In genomic region chr7:73410541-73411131, GRCh38 we compare ENCODE assay signal across 9 cellular contexts. TPM values are rescaled to one million over a fixed set of nuclear protein-coding genes. Genes with fewer than 3 reads are reported as not detected.
DNase-seq lines count a peak whose midpoint lies in the region; ATAC-seq, FAIRE-seq and TF ChIP-seq lines count a peak whose summit lies in the region.
"Not testable (repeated sequence)": the region's sequence is repeated elsewhere in the genome, so short reads cannot be mapped to it uniquely, and the experiment has no call there.
"Had no signal": no experiment of that assay in that cellular context is flagged by ENCODE, and none has a peak within 500 bp of the region (broad histone marks: within the 10 kb centered on the region; RNA-seq: fewer than 3 reads in every experiment).

No MANE protein-coding gene starts in this region.

- H3K4me1 Mint-ChIP-seq in astrocyte (ENCODE audit: low read depth, unreplicated experiment); neural progenitor cell: not testable (repeated sequence)

- ATAC-seq in heart right ventricle (peak; percentile 73 to 93 (median 81)), left lobe of liver (peak; percentile 39)

- H3K36me3 Mint-ChIP-seq in astrocyte (ENCODE audit: low read depth, unreplicated experiment); neural progenitor cell: not testable (repeated sequence)

- peak overlapping the region; percentile 41 for H2AFZ ChIP-seq in astrocyte (ENCODE audit: low read depth, low read length)
- not testable (repeated sequence) for H2AFZ ChIP-seq in neural progenitor cell (replicated peaks)

- peak overlapping the region; percentile 32 for H3K9ac ChIP-seq in NT2/D1 (ENCODE audit: insufficient read length, low read depth)
- H3K9ac ChIP-seq in astrocyte (ENCODE audit: low read length); neural progenitor cell: not testable (repeated sequence)

- not testable (repeated sequence) for H3K4me3 Mint-ChIP-seq in astrocyte (ENCODE audit: unreplicated experiment); neural progenitor cell

- H3K4me2 ChIP-seq in astrocyte (ENCODE audit: low read length) = peak overlapping the region; percentile 60
- not testable (repeated sequence) for H3K4me2 ChIP-seq in neural progenitor cell

- H3K4me1 ChIP-seq in NT2/D1 (ENCODE audit: insufficient read depth, insufficient read length); astrocyte (ENCODE audit: insufficient read depth, low read length); neural progenitor cell: not testable (repeated sequence)
- H3K4me1 ChIP-seq in heart right ventricle = peaks cover 0 to 11% (median 4%) of the 10 kb centered on the region in 9 donors

- FAIRE-seq in astrocyte (lab: Jason Lieb, UNC) = not testable (repeated sequence)

- H3K27ac ChIP-seq in astrocyte (ENCODE audit: low read depth, low read length); neural progenitor cell: not testable (repeated sequence)
- H3K27ac ChIP-seq in dorsolateral prefrontal cortex (peak overlapping the region in 36 of 59 donors; percentile 4 to 78 (median 45)), heart right ventricle (peak overlapping the region in 4 of 10 donors; percentile 12 to 55 (median 46))

- not testable (repeated sequence) for H4K20me1 ChIP-seq in astrocyte (ENCODE audit: insufficient read depth, low read length); neural progenitor cell (ENCODE audit: low read depth)

- H3K9me3 ChIP-seq in NT2/D1 (ENCODE audit: insufficient read depth, low read length); astrocyte (ENCODE audit: insufficient read depth, low read depth, low read length); heart right ventricle; neural progenitor cell (ENCODE audit: low read depth): not testable (repeated sequence)

- H3K36me3 ChIP-seq in NT2/D1 (ENCODE audit: insufficient read depth, insufficient read length, low read length); astrocyte (ENCODE audit: insufficient read depth, low read length); heart right ventricle; neural progenitor cell: not testable (repeated sequence)

- intact Hi-C loops in dorsolateral prefrontal cortex (cut with DNase I); heart right ventricle (cut with DNase I): not testable (repeated sequence)

- not testable (repeated sequence) for H3K79me2 ChIP-seq in astrocyte (ENCODE audit: insufficient read depth, low read length); neural progenitor cell (ENCODE audit: low read depth)

- DNase-seq in EH (ENCODE audit: low read depth) (peak; percentile 48), dorsolateral prefrontal cortex (peak in 7 of 10 donors; percentile 38 to 70 (median 56)), heart right ventricle (peak; percentile 53 to 58), superior temporal gyrus (ENCODE audit: extremely low spot score) (peak; percentile 29)
- not testable (repeated sequence) for DNase-seq in NT2/D1 (ENCODE audit: low read depth, low spot score); astrocyte (ENCODE audit: low read depth); left lobe of liver (ENCODE audit: low spot score); neural progenitor cell (ENCODE audit: low spot score)

- H3K27me3 Mint-ChIP-seq in astrocyte (ENCODE audit: low read depth, unreplicated experiment); neural progenitor cell (ENCODE audit: insufficient read depth, low read depth): not testable (repeated sequence)

- TF ChIP-seq CTCF in astrocyte (IDR thresholded peaks at IDR 0.05; ENCODE audit: insufficient read depth, low read depth, low read length); dorsolateral prefrontal cortex (IDR thresholded peaks at IDR 0.05 in 54 of 56, conservative IDR thresholded peaks at IDR 0.05 in 2 of 56; ENCODE audit: low read depth in 1 of 56, partially characterized antibody in 56 of 56); heart right ventricle (IDR thresholded peaks at IDR 0.05); neural progenitor cell (IDR thresholded peaks at IDR 0.05): not testable (repeated sequence)

- not testable (repeated sequence) for H3K27me3 ChIP-seq in NT2/D1 (ENCODE audit: insufficient read depth, insufficient read length); astrocyte (ENCODE audit: insufficient read depth, low read length); dorsolateral prefrontal cortex; heart right ventricle; neural progenitor cell

- not testable (repeated sequence) for H3K9me3 Mint-ChIP-seq in astrocyte (ENCODE audit: unreplicated experiment); neural progenitor cell

- not testable (repeated sequence) for H3K27ac Mint-ChIP-seq in astrocyte (ENCODE audit: unreplicated experiment)
- H3K27ac Mint-ChIP-seq in neural progenitor cell = peak overlapping the region; percentile 76

- H3F3A ChIP-seq in neural progenitor cell (ENCODE audit: low read depth) = not testable (repeated sequence)

- 22 to 29% methylated on average over 15 of the region's 15 CpGs for WGBS in heart right ventricle, 2 donors

- not testable (repeated sequence) for H3K4me3 ChIP-seq in NT2/D1 (ENCODE audit: insufficient read length, low read depth); astrocyte (ENCODE audit: insufficient read depth, low read depth, low read length); neural progenitor cell
- H3K4me3 ChIP-seq in dorsolateral prefrontal cortex = peak overlapping the region in 27 of 59 donors; percentile 2 to 45 (median 23)
- peak overlapping the region in 2 of 10 donors; percentile 2 to 26 for H3K4me3 ChIP-seq in heart right ventricle

RNA-seq across cellular contexts. Expression of gene FZD9, which starts 22.9 kb away (rescaled TPM):
- total RNA-seq in astrocyte = 1.5 and 1.7 TPM in 2 replicates
- total RNA-seq in dorsolateral prefrontal cortex = 10 to 100 TPM in 2 of 120 experiments, 1 to 10 TPM in 118; 1.1 to 15.0 (median 3.9) TPM
- under 1 TPM in 5 of 10 donors, not detected in 5; 0.13 to 0.41 (median 0.15) TPM for total RNA-seq in heart right ventricle
- polyA plus RNA-seq in heart right ventricle = under 1 TPM; 0.15 to 0.45 TPM
- 0.08 TPM for total RNA-seq in left lobe of liver
- total RNA-seq in neural progenitor cell (ENCODE audit: low replicate concordance) = 1.1 and 5.8 TPM in 2 replicates
- total RNA-seq: G401 had no signal
